8 cellular contexts compared by ENCODE assay signal in the genomic region with DNA sequence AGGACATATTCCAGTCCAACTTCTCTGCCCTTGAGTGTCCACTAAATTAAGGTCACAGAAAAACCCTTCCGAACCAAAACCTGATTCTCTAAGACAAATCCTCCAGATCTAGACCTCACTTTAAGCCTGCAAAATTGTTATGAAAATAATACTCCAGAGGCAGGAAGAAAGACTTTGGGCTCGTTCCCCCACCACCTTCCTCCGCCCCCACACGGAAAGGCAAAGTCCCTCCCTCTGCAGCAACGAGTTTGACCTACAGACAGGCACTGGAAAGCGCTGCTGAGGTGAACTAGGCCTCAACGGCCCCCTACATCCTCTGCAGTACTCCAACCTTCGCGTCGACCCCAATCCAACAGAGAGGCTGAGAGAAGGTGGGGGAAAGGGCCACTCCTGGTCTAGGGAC. TPM values are rescaled to one million over a fixed set of nuclear protein-coding genes. Genes with fewer than 3 reads are reported as not detected.
DNase-seq lines count a peak whose midpoint lies in the region; ATAC-seq and TF ChIP-seq lines count a peak whose summit lies in the region.

No MANE protein-coding gene starts in this region.

- WGBS in esophagus muscularis mucosa, result 5% methylated on average over 10 of the region's 10 CpGs

- H3K36me3 Mint-ChIP-seq in activated CD8-positive, alpha-beta memory T cell treated with anti-CD3 and anti-CD28 coated beads, Interleukin-2, amount 10 ng/mL, durations not matched to agents 7 days and 5 days, result peaks cover 37% of the 10 kb centered on the region
- peaks cover 9 to 45% (median 12%) of the 10 kb centered on the region in 3 donors for H3K36me3 Mint-ChIP-seq in naive thymus-derived CD8-positive, alpha-beta T cell

- H3K36me3 ChIP-seq in esophagus muscularis mucosa (peaks cover 19 to 44% (median 36%) of the 10 kb centered on the region in 4 donors), stomach smooth muscle (ENCODE audit: control insufficient read depth in 2 of 2, insufficient read depth in 2 of 2, low read length in 2 of 2) (peaks cover 17 to 30% of the 10 kb centered on the region in 2 donors)

- peak overlapping the region; percentile 87 to 93 (median 90) for H3K27ac ChIP-seq in esophagus muscularis mucosa (replicated peaks in 1 of 4)
- peak overlapping the region; percentile 88 for H3K27ac ChIP-seq in stomach smooth muscle (ENCODE audit: low read length)

- no peak for TF ChIP-seq POLR2A in esophagus muscularis mucosa (IDR thresholded peaks at IDR 0.05; ENCODE audit: low read depth)

- intact Hi-C loops in esophagus muscularis mucosa (cut with DNase I), result no loop called here

- CTCF ChIA-PET in activated CD8-positive, alpha-beta memory T cell treated with anti-CD3 and anti-CD28 coated beads, Interleukin-2, amount 10 ng/mL, durations not matched to agents 7 days and 5 days (lab: Charles Lee), result interaction anchor here (0.7 to 1.1 kb wide), 2 partner anchors 12 to 23 kb away, joined by 3 read pairs; no protein-coding TSS in a partner anchor

- H3K27me3 ChIP-seq in esophagus muscularis mucosa (no peaks in the 10 kb centered on the region), stomach smooth muscle (ENCODE audit: control insufficient read depth in 1 of 2, insufficient read depth in 2 of 2, low read length in 2 of 2) (no peaks in the 10 kb centered on the region)

- H3K9me3 Mint-ChIP-seq in activated CD8-positive, alpha-beta memory T cell treated with anti-CD3 and anti-CD28 coated beads, Interleukin-2, amount 10 ng/mL, durations not matched to agents 7 days and 5 days (ENCODE audit: low read depth), result peaks cover 2% of the 10 kb centered on the region
- peaks cover 0 to 6% (median 2%) of the 10 kb centered on the region in 9 donors for H3K9me3 Mint-ChIP-seq in naive thymus-derived CD8-positive, alpha-beta T cell

- no peak for TF ChIP-seq EP300 in esophagus muscularis mucosa (IDR thresholded peaks at IDR 0.05)

- H3K9me3 ChIP-seq in esophagus muscularis mucosa (no peaks in the 10 kb centered on the region), stomach smooth muscle (ENCODE audit: control insufficient read depth in 2 of 2, low read length in 2 of 2) (no peaks in the 10 kb centered on the region)

- POLR2A ChIA-PET in naive thymus-derived CD8-positive, alpha-beta T cell (lab: Charles Lee), result interaction anchor here (2.7 kb wide), 1 partner anchor 12 kb away, joined by 19 read pairs; a partner anchor contains a TSS

- DNase-seq in NCI-H2196 (lab: John Stamatoyannopoulos, UW; ENCODE audit: unreplicated experiment) (peak; percentile 19), NCI-H2196 treated with DMSO at 0.1 percent for 48 hours (lab: John Stamatoyannopoulos, UW; ENCODE audit: unreplicated experiment) (no peak), NCI-H510A (lab: John Stamatoyannopoulos, UW) (peak; percentile 40), esophagus muscularis mucosa (ENCODE audit: extremely low spot score) (no peak)
- DNase-seq in activated CD8-positive, alpha-beta memory T cell treated with anti-CD3 and anti-CD28 coated beads, Interleukin-2, amount 10 ng/mL, durations not matched to agents 7 days and 5 days, result peak; percentile 76
- peak; percentile 29 to 64 (median 44) for DNase-seq in naive thymus-derived CD8-positive, alpha-beta T cell

- no peak for TF ChIP-seq CTCF in esophagus muscularis mucosa (IDR thresholded peaks at IDR 0.05)

- peaks cover 42% of the 10 kb centered on the region for H3K4me1 Mint-ChIP-seq in activated CD8-positive, alpha-beta memory T cell treated with anti-CD3 and anti-CD28 coated beads, Interleukin-2, amount 10 ng/mL, durations not matched to agents 7 days and 5 days
- H3K4me1 Mint-ChIP-seq in naive thymus-derived CD8-positive, alpha-beta T cell, result peaks cover 14 to 32% (median 28%) of the 10 kb centered on the region in 4 donors

- H3K27me3 Mint-ChIP-seq in activated CD8-positive, alpha-beta memory T cell treated with anti-CD3 and anti-CD28 coated beads, Interleukin-2, amount 10 ng/mL, durations not matched to agents 7 days and 5 days, result no peaks in the 10 kb centered on the region
- H3K27me3 Mint-ChIP-seq in naive thymus-derived CD8-positive, alpha-beta T cell, result no peaks in the 10 kb centered on the region

- H3K4me3 ChIP-seq in esophagus muscularis mucosa (peak overlapping the region; percentile 72 to 87 (median 84)), stomach smooth muscle (ENCODE audit: low read length in 2 of 2) (peak overlapping the region; percentile 71 to 95)

- H3K4me1 ChIP-seq in esophagus muscularis mucosa, result peaks cover 24 to 38% (median 29%) of the 10 kb centered on the region in 4 donors
- peaks cover 5% of the 10 kb centered on the region for H3K4me1 ChIP-seq in stomach smooth muscle (ENCODE audit: control insufficient read depth, insufficient read depth, low read length)

- ATAC-seq in HG02840 (IDR thresholded peaks at IDR 0.05; ENCODE audit: low FRiP score, unreplicated experiment), result peak; percentile 39
- peak; percentile 72 for ATAC-seq in activated CD8-positive, alpha-beta memory T cell treated with anti-CD3 and anti-CD28 coated beads, Interleukin-2, amount 10 ng/mL, durations not matched to agents 7 days and 5 days
- peak; percentile 70 to 71 for ATAC-seq in naive thymus-derived CD8-positive, alpha-beta T cell

- peak overlapping the region; percentile 97 for H3K4me3 Mint-ChIP-seq in activated CD8-positive, alpha-beta memory T cell treated with anti-CD3 and anti-CD28 coated beads, Interleukin-2, amount 10 ng/mL, durations not matched to agents 7 days and 5 days
- peak overlapping the region; percentile 81 to 98 (median 92) for H3K4me3 Mint-ChIP-seq in naive thymus-derived CD8-positive, alpha-beta T cell

- H3K9ac ChIP-seq in stomach smooth muscle (ENCODE audit: low read length in 2 of 2), result peak overlapping the region; percentile 97 to 98

- H3K27ac Mint-ChIP-seq in activated CD8-positive, alpha-beta memory T cell treated with anti-CD3 and anti-CD28 coated beads, Interleukin-2, amount 10 ng/mL, durations not matched to agents 7 days and 5 days, result peak overlapping the region; percentile 95
- H3K27ac Mint-ChIP-seq in naive thymus-derived CD8-positive, alpha-beta T cell, result peak overlapping the region; percentile 85 to 99 (median 92)

RNA-seq across cellular contexts. Expression of a gene that starts 0.8 kb away (rescaled TPM):
- 100 to 1,000 TPM; 240 to 332 TPM for total RNA-seq in activated CD8-positive, alpha-beta memory T cell treated with anti-CD3 and anti-CD28 coated beads, Interleukin-2, amount 10 ng/mL, durations not matched to agents 7 days and 5 days
- total RNA-seq in esophagus muscularis mucosa, result 100 to 1,000 TPM; 123 to 141 (median 133) TPM
- 10 to 100 TPM; 77.6 to 83.9 TPM for total RNA-seq in naive thymus-derived CD8-positive, alpha-beta T cell
- 100 to 1,000 TPM; 363 to 420 (median 406) TPM for polyA plus RNA-seq in naive thymus-derived CD8-positive, alpha-beta T cell

RNA-seq across cellular contexts. Expression of a gene that starts 12.7 kb away (rescaled TPM):
- 10 to 100 TPM; 58.4 to 62.4 TPM for total RNA-seq in activated CD8-positive, alpha-beta memory T cell treated with anti-CD3 and anti-CD28 coated beads, Interleukin-2, amount 10 ng/mL, durations not matched to agents 7 days and 5 days
- total RNA-seq in esophagus muscularis mucosa, result 10 to 100 TPM; 36.5 to 48.6 (median 43.5) TPM
- 10 to 100 TPM; 58.2 to 62.8 TPM for total RNA-seq in naive thymus-derived CD8-positive, alpha-beta T cell
- 10 to 100 TPM; 19.5 to 36.5 (median 27.6) TPM for polyA plus RNA-seq in naive thymus-derived CD8-positive, alpha-beta T cell

Comparison
In these comparisons a context has a peak if more than half of its experiments do, and no peak if none do; other contexts are left out.
1. DNase-seq: peak in NCI-H2196 (single experiment), NCI-H510A (single experiment), activated CD8-positive, alpha-beta memory T cell treated with anti-CD3 and anti-CD28 coated beads, Interleukin-2, amount 10 ng/mL, durations not matched to agents 7 days and 5 days (single experiment) and naive thymus-derived CD8-positive, alpha-beta T cell (10 of 10); none in NCI-H2196 treated with DMSO at 0.1 percent for 48 hours (single experiment) and esophagus muscularis mucosa (single experiment).
2. Peak in every context shown above with its lines, with median percentiles within 50 percentile points of each other: ATAC-seq.